ENCODE assay signal across 22 cellular contexts in genomic region chr7:12119638-12120303, GRCh38.
A peak's percentile ranks its signal among the peaks of the same experiment; 100 is the strongest.
DNase-seq lines count a peak whose midpoint lies in the region; ATAC-seq and TF ChIP-seq lines count a peak whose summit lies in the region.
"Had no signal": no experiment of that assay in that cellular context is flagged by ENCODE, and none has a peak within 500 bp of the region (broad histone marks: within the 10 kb centered on the region; RNA-seq: fewer than 3 reads in every experiment).

No MANE protein-coding gene starts in this region.

- H3K9ac ChIP-seq in HCT116 (ENCODE audit: low read length) = no peak overlapping the region

- H3K36me3 ChIP-seq in HCT116 (ENCODE audit: control insufficient read depth in 1 of 2, insufficient read depth in 2 of 2, low read length in 2 of 2) (no peaks in the 10 kb centered on the region), upper lobe of right lung (no peaks in the 10 kb centered on the region)
- H3K36me3 ChIP-seq: cardiac muscle cell had no signal

- H3K79me2 ChIP-seq in HCT116 (ENCODE audit: insufficient read depth, low read length) = no peaks in the 10 kb centered on the region

- no peaks in the 10 kb centered on the region for H4K20me1 ChIP-seq in HCT116 (ENCODE audit: insufficient read depth)

- 0 out of 4 replicates have a peak, but pooled peaks cover 0 to 3% of the 10 kb centered on the region in 2 experiments for H3K4me1 ChIP-seq in HCT116 (ENCODE audit: control insufficient read depth in 1 of 2, insufficient read depth in 2 of 2, low read length in 2 of 2)
- H3K4me1 ChIP-seq in upper lobe of right lung = no peaks in the 10 kb centered on the region

- DNase-seq in Ammon's horn (ENCODE audit: low spot score) (peak; percentile 54), HCT116 (ENCODE audit: low read depth, low spot score) (no peak), WTC11 (ENCODE audit: low spot score) (peak; percentile 12), nephron progenitor cell (peak; percentile 2), COLO668 (lab: John Stamatoyannopoulos, UW; ENCODE audit: unreplicated experiment) (no peak), T-cell (no peak), upper lobe of right lung (no peak), AG08395 (ENCODE audit: low spot score) (no peak)
- DNase-seq: activated CD4-positive, alpha-beta T cell treated with anti-CD3 and anti-CD28 coated beads for 48 hours; activated naive CD4-positive, alpha-beta T cell treated with anti-CD3 and anti-CD28 coated beads for 36 hours; activated T-cell treated with anti-CD3 and anti-CD28 coated beads, Interleukin-2, amount 50 U/mL, for 48 hours; Karpas-422; left cardiac atrium; mesenchymal stem cell; natural killer cell; NCI-H2029 treated with DMSO at 0.1 percent for 48 hours; NCI-H774; SHP77; T-helper 17 cell had no signal

- H3K9me3 Mint-ChIP-seq in WTC11 = no peaks in the 10 kb centered on the region
- H3K9me3 Mint-ChIP-seq in nephron progenitor cell = no peaks in the 10 kb centered on the region
- no peaks in the 10 kb centered on the region for H3K9me3 Mint-ChIP-seq in T-cell
- H3K9me3 Mint-ChIP-seq: activated naive CD4-positive, alpha-beta T cell treated with anti-CD3 and anti-CD28 coated beads for 36 hours; natural killer cell had no signal

- TF ChIP-seq POLR2A in HCT116 (IDR thresholded peaks at IDR 0.05; ENCODE audit: borderline replicate concordance, extremely low read depth, insufficient read depth, insufficient read length) = no peak

- no peak for TF ChIP-seq RAD21 in HCT116 (IDR thresholded peaks at IDR 0.05; ENCODE audit: low read depth)

- no peak for ATAC-seq in HCT116
- ATAC-seq in WTC11 = peak; percentile 66
- ATAC-seq in T-cell (replicated peaks in 1 of 4) = no peak
- ATAC-seq in upper lobe of right lung = no peak
- ATAC-seq: left cardiac atrium, natural killer cell, T-helper 17 cell had no signal

- H3K36me3 Mint-ChIP-seq in WTC11 (no peaks in the 10 kb centered on the region), nephron progenitor cell (ENCODE audit: low read depth) (no peaks in the 10 kb centered on the region), T-cell (no peaks in the 10 kb centered on the region)
- H3K36me3 Mint-ChIP-seq: CD14-positive monocyte, natural killer cell had no signal

- RAD21 ChIA-PET in HCT116 (lab: Charles Lee; ENCODE audit: low non-redundant PET in 1 of 2, low total read pairs in 2 of 2, uncharacterized antibody in 2 of 2, unreplicated experiment in 2 of 2) = no interaction called here

- H3K4me2 ChIP-seq in HCT116 (ENCODE audit: low read length) = no peak overlapping the region

- H3K27ac ChIP-seq in HCT116 (ENCODE audit: low read depth, low read length) (no peak overlapping the region), upper lobe of right lung (no peak overlapping the region)
- H3K27ac ChIP-seq: cardiac muscle cell had no signal

- H3K9me2 ChIP-seq in HCT116 (ENCODE audit: insufficient read depth) = no peaks in the 10 kb centered on the region

- H3K4me3 ChIP-seq in HCT116 (replicated peaks in 1 of 2; ENCODE audit: low read depth in 1 of 2, low read length in 2 of 2) (no peak overlapping the region), upper lobe of right lung (no peak overlapping the region)
- H3K4me3 ChIP-seq: cardiac muscle cell had no signal

- H3K27me3 ChIP-seq in HCT116 (ENCODE audit: insufficient read depth, low read length) = no peaks in the 10 kb centered on the region
- no peaks in the 10 kb centered on the region for H3K27me3 ChIP-seq in upper lobe of right lung
- H3K27me3 ChIP-seq: cardiac muscle cell had no signal

- no peak overlapping the region for H3K4me3 Mint-ChIP-seq in WTC11
- no peak overlapping the region for H3K4me3 Mint-ChIP-seq in nephron progenitor cell
- H3K4me3 Mint-ChIP-seq in T-cell = no peak overlapping the region
- H3K4me3 Mint-ChIP-seq: activated naive CD4-positive, alpha-beta T cell treated with anti-CD3 and anti-CD28 coated beads for 36 hours; CD14-positive monocyte; natural killer cell; T-helper 17 cell had no signal

- CTCF ChIA-PET in HCT116 (lab: Charles Lee) (no interaction called here), WTC11 (lab: Charles Lee) (interaction anchor here (0.9 to 1.4 kb wide), 2 partner anchors 8 to 50 kb away, joined by 3 to 6 read pairs; no protein-coding TSS in a partner anchor), T-cell (lab: Charles Lee) (no interaction called here)

- peak overlapping the region; percentile 32 for H2AFZ ChIP-seq in HCT116 (ENCODE audit: low read depth, low read length, poor library complexity, severe bottlenecking)

- BruUV-seq in HCT116 (replicated peaks; lab: Mats Ljungman, UMichigan) = no TSS peak

- TF ChIP-seq CTCF in HCT116 (IDR thresholded peaks at IDR 0.05 in 2 of 3, conservative IDR thresholded peaks at IDR 0.05 in 1 of 3; ENCODE audit: borderline replicate concordance in 1 of 3, insufficient read depth in 1 of 3, low read depth in 2 of 3, low read length in 2 of 3) (no peak), WTC11 (IDR thresholded peaks at IDR 0.05) (no peak), nephron progenitor cell (IDR thresholded peaks at IDR 0.05) (no peak), upper lobe of right lung (IDR thresholded peaks at IDR 0.05) (no peak)

- POLR2A ChIA-PET in HCT116 (lab: Charles Lee) = no interaction called here
- POLR2A ChIA-PET in WTC11 (lab: Charles Lee) = no interaction called here
- POLR2A ChIA-PET in T-cell (lab: Charles Lee) = interaction anchor here in 1 of 2 donors (0.6 kb wide), 1 partner anchor 659 kb away, joined by 3 read pairs; no protein-coding TSS in a partner anchor

- no peaks in the 10 kb centered on the region for H3K27me3 Mint-ChIP-seq in WTC11 (ENCODE audit: low read depth)
- no peaks in the 10 kb centered on the region for H3K27me3 Mint-ChIP-seq in nephron progenitor cell (ENCODE audit: low read depth, poor library complexity)
- peaks cover 0 to 5% of the 10 kb centered on the region in 2 donors for H3K27me3 Mint-ChIP-seq in T-cell
- H3K27me3 Mint-ChIP-seq: progenitor cell of endocrine pancreas had no signal

- H3K4me1 Mint-ChIP-seq in WTC11 (peaks cover 5% of the 10 kb centered on the region), nephron progenitor cell (peaks cover 19% of the 10 kb centered on the region), T-cell (no peaks in the 10 kb centered on the region)
- H3K4me1 Mint-ChIP-seq: CD14-positive monocyte, natural killer cell had no signal

- H3K9me3 ChIP-seq in HCT116 (ENCODE audit: control insufficient read depth in 1 of 2, insufficient read depth in 1 of 2, low read depth in 1 of 2, low read length in 2 of 2) (no peaks in the 10 kb centered on the region), upper lobe of right lung (no peaks in the 10 kb centered on the region)

- intact Hi-C loops in HCT116 (cut with micrococcal nuclease) = no loop called here
- intact Hi-C loops in upper lobe of right lung (cut with DNase I) = no loop called here

- H3K27ac Mint-ChIP-seq in WTC11 (no peak overlapping the region), nephron progenitor cell (no peak overlapping the region), T-cell (no peak overlapping the region)
- H3K27ac Mint-ChIP-seq: activated naive CD4-positive, alpha-beta T cell treated with anti-CD3 and anti-CD28 coated beads for 36 hours; CD14-positive monocyte; natural killer cell; progenitor cell of endocrine pancreas; T-helper 17 cell had no signal

TF ChIP-seq in HCT116, 20 proteins besides CTCF, POLR2A, EP300 and RAD21:
- TF ChIP-seq EZH2phosphoT487 (IDR thresholded peaks at IDR 0.05; ENCODE audit: borderline replicate concordance) (no peak), TCF7L2 (IDR thresholded peaks at IDR 0.05; ENCODE audit: borderline replicate concordance, extremely low read depth, insufficient read depth, insufficient read length) (no peak), MAX (IDR thresholded peaks at IDR 0.05) (no peak), ELF1 (IDR thresholded peaks at IDR 0.05; ENCODE audit: borderline replicate concordance, low read depth) (no peak), ATF3 (IDR thresholded peaks at IDR 0.05) (no peak), SRF (IDR thresholded peaks at IDR 0.05; ENCODE audit: low read depth) (no peak), ZFX (IDR thresholded peaks at IDR 0.05) (no peak), SIN3A (IDR thresholded peaks at IDR 0.05; ENCODE audit: low read depth) (no peak)

TF ChIP-seq in WTC11, 78 proteins besides CTCF, POLR2A, EP300 and RAD21 (continues in another document):
- TF ChIP-seq NR3C1 (CRISPR knock-in tag; conservative IDR thresholded peaks at IDR 0.05; ENCODE audit: low read depth) (no peak), SP1 (CRISPR knock-in tag; conservative IDR thresholded peaks at IDR 0.05) (no peak), ETV6 (CRISPR knock-in tag; IDR thresholded peaks at IDR 0.05) (no peak), TP53 (CRISPR knock-in tag; IDR thresholded peaks at IDR 0.05) (no peak), KAT7 (CRISPR knock-in tag; IDR thresholded peaks at IDR 0.05; ENCODE audit: borderline replicate concordance) (no peak), ZNF121 (CRISPR knock-in tag; IDR thresholded peaks at IDR 0.05) (no peak), ZNF416 (CRISPR knock-in tag; IDR thresholded peaks at IDR 0.05) (no peak), FOXP1 (CRISPR knock-in tag; IDR thresholded peaks at IDR 0.05; ENCODE audit: borderline replicate concordance) (no peak), FOXK1 (CRISPR knock-in tag; IDR thresholded peaks at IDR 0.05) (no peak), ELF4 (CRISPR knock-in tag; IDR thresholded peaks at IDR 0.05; ENCODE audit: low read depth) (no peak), MXD4 (CRISPR knock-in tag; IDR thresholded peaks at IDR 0.05; ENCODE audit: borderline replicate concordance) (no peak), ESRRA (CRISPR knock-in tag; IDR thresholded peaks at IDR 0.05; ENCODE audit: borderline replicate concordance) (no peak), ZNF512 (CRISPR knock-in tag; IDR thresholded peaks at IDR 0.05; ENCODE audit: borderline replicate concordance) (no peak), GRHL2 (CRISPR knock-in tag; IDR thresholded peaks at IDR 0.05; ENCODE audit: insufficient replicate concordance, severe bottlenecking) (no peak)

Comparison
In these comparisons a context has a peak if more than half of its experiments do, and no peak if none do; other contexts are left out.
1. DNase-seq: peak in Ammon's horn (single experiment), WTC11 (single experiment) and nephron progenitor cell (single experiment); none in HCT116 (single experiment), COLO668 (single experiment), T-cell (0 of 34), upper lobe of right lung (single experiment) and AG08395 (single experiment).